1 cellular context compared by ENCODE assay signal in the genomic region with DNA sequence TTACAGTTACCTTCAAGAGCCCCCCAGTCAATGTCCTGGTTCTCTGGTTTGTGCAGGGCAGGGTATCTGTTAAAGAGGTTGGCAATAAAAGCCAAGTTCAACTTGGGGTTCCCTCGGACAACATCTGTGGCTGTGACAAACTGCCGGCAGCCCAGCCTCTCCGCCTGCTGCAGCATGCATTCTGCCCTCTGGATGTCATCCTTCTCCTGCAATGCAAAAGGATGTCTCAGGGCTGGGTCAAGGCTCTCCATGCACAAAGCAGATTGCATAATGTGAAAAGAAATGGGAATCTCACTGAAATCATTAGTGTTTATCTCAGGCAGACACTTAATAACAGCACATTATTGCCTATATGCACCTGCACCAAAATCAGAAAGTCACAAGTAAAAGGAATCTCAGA.
TF ChIP-seq lines count a peak whose summit lies in the region.

No MANE protein-coding gene starts in this region.

TF ChIP-seq in GM12878, 131 proteins besides CTCF, POLR2A, EP300 and RAD21:
- TF ChIP-seq, protein P1, sequence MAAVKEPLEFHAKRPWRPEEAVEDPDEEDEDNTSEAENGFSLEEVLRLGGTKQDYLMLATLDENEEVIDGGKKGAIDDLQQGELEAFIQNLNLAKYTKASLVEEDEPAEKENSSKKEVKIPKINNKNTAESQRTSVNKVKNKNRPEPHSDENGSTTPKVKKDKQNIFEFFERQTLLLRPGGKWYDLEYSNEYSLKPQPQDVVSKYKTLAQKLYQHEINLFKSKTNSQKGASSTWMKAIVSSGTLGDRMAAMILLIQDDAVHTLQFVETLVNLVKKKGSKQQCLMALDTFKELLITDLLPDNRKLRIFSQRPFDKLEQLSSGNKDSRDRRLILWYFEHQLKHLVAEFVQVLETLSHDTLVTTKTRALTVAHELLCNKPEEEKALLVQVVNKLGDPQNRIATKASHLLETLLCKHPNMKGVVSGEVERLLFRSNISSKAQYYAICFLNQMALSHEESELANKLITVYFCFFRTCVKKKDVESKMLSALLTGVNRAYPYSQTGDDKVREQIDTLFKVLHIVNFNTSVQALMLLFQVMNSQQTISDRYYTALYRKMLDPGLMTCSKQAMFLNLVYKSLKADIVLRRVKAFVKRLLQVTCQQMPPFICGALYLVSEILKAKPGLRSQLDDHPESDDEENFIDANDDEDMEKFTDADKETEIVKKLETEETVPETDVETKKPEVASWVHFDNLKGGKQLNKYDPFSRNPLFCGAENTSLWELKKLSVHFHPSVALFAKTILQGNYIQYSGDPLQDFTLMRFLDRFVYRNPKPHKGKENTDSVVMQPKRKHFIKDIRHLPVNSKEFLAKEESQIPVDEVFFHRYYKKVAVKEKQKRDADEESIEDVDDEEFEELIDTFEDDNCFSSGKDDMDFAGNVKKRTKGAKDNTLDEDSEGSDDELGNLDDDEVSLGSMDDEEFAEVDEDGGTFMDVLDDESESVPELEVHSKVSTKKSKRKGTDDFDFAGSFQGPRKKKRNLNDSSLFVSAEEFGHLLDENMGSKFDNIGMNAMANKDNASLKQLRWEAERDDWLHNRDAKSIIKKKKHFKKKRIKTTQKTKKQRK (IDR thresholded peaks at IDR 0.05; ENCODE audit: low read depth, low read length), result no peak
- TF ChIP-seq POLR2AphosphoS5 (IDR thresholded peaks at IDR 0.05; ENCODE audit: low read length), result peak; percentile 74; the same call in 1 of the 2 replicates
